1 cellular context compared by ENCODE assay signal in the genomic region with DNA sequence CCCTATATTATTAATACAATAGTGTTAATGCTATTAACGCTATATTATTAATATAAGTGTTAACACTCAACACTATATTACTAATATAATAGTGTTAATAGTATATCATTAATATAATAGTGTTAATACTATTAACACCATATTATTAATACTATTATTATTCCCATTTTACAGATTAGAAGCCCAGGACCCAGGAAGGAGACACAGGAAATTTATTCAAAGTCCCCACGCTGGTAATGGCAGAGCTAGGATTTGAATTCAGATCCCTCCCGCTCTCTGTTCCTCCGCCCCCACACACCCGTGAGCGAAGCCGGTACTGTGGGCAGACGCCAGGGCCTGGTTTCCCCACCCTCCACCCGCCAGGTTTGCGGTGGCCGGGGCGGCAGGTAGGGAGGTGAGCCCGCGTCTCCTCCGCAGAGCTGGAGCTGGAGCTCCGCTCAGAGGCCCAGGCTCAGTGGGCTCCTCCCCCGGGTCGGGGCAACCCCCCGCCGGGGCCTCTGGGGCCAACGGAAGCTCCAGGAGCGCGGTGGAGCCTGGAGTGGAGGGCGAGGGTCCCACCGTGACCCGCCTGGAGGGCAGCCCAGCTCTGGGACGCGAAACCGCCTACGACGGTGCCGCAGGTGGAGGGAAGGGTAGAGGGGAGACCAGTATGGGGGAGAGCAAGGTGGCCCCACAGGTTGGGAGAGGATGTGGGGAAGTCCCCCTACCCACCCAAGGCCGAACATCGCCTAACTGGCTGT.
TF ChIP-seq lines count a peak whose summit lies in the region.

A gene with protein sequence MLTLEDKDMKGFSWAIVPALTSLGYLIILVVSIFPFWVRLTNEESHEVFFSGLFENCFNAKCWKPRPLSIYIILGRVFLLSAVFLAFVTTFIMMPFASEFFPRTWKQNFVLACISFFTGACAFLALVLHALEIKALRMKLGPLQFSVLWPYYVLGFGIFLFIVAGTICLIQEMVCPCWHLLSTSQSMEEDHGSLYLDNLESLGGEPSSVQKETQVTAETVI (plus strand): TSS at position 506 of the 740 bp plus-strand sequence. CDS start 6,122 bp downstream, outside the sequence.

TF ChIP-seq in endothelial cell of umbilical vein, 7 proteins besides CTCF, POLR2A, EP300 and RAD21 (continued from another document):
- TF ChIP-seq EZH2 (IDR thresholded peaks at IDR 0.05; ENCODE audit: borderline replicate concordance, low read depth, low read length, severe bottlenecking), result no peak
- TF ChIP-seq, protein P1, sequence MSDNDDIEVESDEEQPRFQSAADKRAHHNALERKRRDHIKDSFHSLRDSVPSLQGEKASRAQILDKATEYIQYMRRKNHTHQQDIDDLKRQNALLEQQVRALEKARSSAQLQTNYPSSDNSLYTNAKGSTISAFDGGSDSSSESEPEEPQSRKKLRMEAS (IDR thresholded peaks at IDR 0.05; ENCODE audit: insufficient read depth, insufficient read length), result no peak
TF ChIP-seq in endothelial cell of umbilical vein: peak in this region for 0.
